In genomic region chr14:33802737-33803136, GRCh38 we compare ENCODE assay signal across 32 cellular contexts.
"Had no signal": no experiment of that assay in that cellular context is flagged by ENCODE, and none has a peak within 500 bp of the region (broad histone marks: within the 10 kb centered on the region; RNA-seq: fewer than 3 reads in every experiment).

No MANE protein-coding gene starts in this region.

- H3K27ac ChIP-seq: KMS-11 had no signal

- H3K4me3 ChIP-seq: MG63 had no signal

- H3K9ac ChIP-seq: KMS-11 had no signal

- H3K27me3 ChIP-seq: MG63 had no signal

- H3K36me3 ChIP-seq: MG63 had no signal

- DNase-seq: Karpas-422, Kasumi-1, MG63, MM.1S, MV-4-11, NCI-H1048, NCI-H1092, NCI-H1092 treated with DMSO at 0.1 percent for 48 hours, NCI-H1105, NCI-H1105 treated with DMSO at 0.1 percent for 48 hours, NCI-H1417, NCI-H1417 treated with DMSO at 0.1 percent for 48 hours, NCI-H1436, NCI-H1436 treated with DMSO at 0.1 percent for 48 hours, NCI-H146, NCI-H1694, NCI-H1694 treated with DMSO at 0.1 percent for 48 hours, NCI-H187, NCI-H187 treated with DMSO at 0.1 percent for 48 hours, NCI-H1930, NCI-H2029, NCI-H2081, NCI-H2081 treated with DMSO at 0.1 percent for 48 hours, NCI-H2107, NCI-H2171, NCI-H2171 treated with DMSO at 0.1 percent for 48 hours, NCI-H2227 treated with DMSO at 0.1 percent for 48 hours, NCI-H226, NCI-H345, NCI-H446, NCI-H510A had no signal

- H3K9me3 ChIP-seq: MG63 had no signal

- H3K4me2 ChIP-seq: KMS-11 had no signal
